18 cellular contexts compared by ENCODE assay signal in genomic region chr11:68970921-68971636, GRCh38. TPM values are rescaled to one million over a fixed set of nuclear protein-coding genes. Genes with fewer than 3 reads are reported as not detected.
DNase-seq lines count a peak whose midpoint lies in the region; ATAC-seq lines count a peak whose summit lies in the region.
"Had no signal": no experiment of that assay in that cellular context is flagged by ENCODE, and none has a peak within 500 bp of the region (broad histone marks: within the 10 kb centered on the region; RNA-seq: fewer than 3 reads in every experiment).

No MANE protein-coding gene starts in this region.

- peak; percentile 48 for DNase-seq in activated effector memory CD4-positive, alpha-beta T cell treated with anti-CD3 and anti-CD28 coated beads, Interleukin-2, amount 50 U/mL, for 16 hours
- DNase-seq in activated effector memory CD4-positive, alpha-beta T cell treated with Interleukin-2 at 50 U/mL for 16 hours: no peak
- peak; percentile 32 for DNase-seq in ecto neural progenitor cell (ENCODE audit: low spot score)
- DNase-seq in sciatic nerve (ENCODE audit: low spot score): peak; percentile 19
- no peak for DNase-seq in NCI-H2107 (lab: John Stamatoyannopoulos, UW)
- no peak for DNase-seq in activated CD4-positive, CD25-positive, alpha-beta regulatory T cell treated with anti-CD3 and anti-CD28 coated beads, Interleukin-2, amount 50 U/mL, for 72 hours
- DNase-seq in NCI-H446 treated with DMSO at 0.1 percent for 48 hours (lab: John Stamatoyannopoulos, UW): no peak
- DNase-seq: C1 segment of cervical spinal cord, EL, H7, Karpas-422, MG63, NCI-H1092, NCI-H146, NCI-H2081, NCI-H524 had no signal

- intact Hi-C loops in sciatic nerve (cut with DNase I): no loop called here

- no peak for ATAC-seq in sciatic nerve
- ATAC-seq: Panc1 had no signal

RNA-seq across cellular contexts. Expression of gene MRGPRD, which starts 9.7 kb away (rescaled TPM):
- not detected for total RNA-seq in sciatic nerve
- total RNA-seq: H7, HT-29 had no signal

RNA-seq across cellular contexts. Expression of gene MRGPRF, which starts 42.0 kb away (rescaled TPM):
- total RNA-seq in sciatic nerve: 39.5 TPM

Comparison
In these comparisons a context has a peak if more than half of its experiments do, and no peak if none do; other contexts are left out.
1. DNase-seq: peak in activated effector memory CD4-positive, alpha-beta T cell treated with anti-CD3 and anti-CD28 coated beads, Interleukin-2, amount 50 U/mL, for 16 hours (single experiment), ecto neural progenitor cell (single experiment) and sciatic nerve (single experiment); none in activated effector memory CD4-positive, alpha-beta T cell treated with Interleukin-2 at 50 U/mL for 16 hours (single experiment), NCI-H2107 (single experiment), activated CD4-positive, CD25-positive, alpha-beta regulatory T cell treated with anti-CD3 and anti-CD28 coated beads, Interleukin-2, amount 50 U/mL, for 72 hours (single experiment) and NCI-H446 treated with DMSO at 0.1 percent for 48 hours (single experiment).